In the genomic region with DNA sequence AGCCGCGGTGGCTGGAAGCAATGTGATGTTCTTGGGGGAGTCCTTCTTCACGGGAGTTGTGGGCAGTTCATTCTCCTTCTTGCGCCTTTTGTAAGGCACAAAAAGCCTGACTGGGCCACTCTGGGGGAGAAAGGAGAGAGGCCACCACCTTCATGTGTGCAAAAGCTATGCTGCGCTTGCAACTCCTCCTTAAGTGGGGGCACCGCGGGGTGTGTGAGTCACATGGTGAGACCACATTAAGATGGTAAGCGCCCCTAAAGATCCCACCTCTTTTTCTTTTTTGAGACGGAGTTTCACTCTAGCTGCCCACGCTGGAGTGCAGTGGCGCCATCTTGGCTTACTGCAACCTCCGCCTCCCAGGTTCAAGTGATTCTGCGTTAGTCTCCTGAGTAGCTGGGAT, we compare ENCODE assay signal across 1 cellular context.
TF ChIP-seq lines count a peak whose summit lies in the region.

No MANE protein-coding gene starts in this region.

TF ChIP-seq in GM12891, 5 proteins besides CTCF, POLR2A, EP300 and RAD21:
- TF ChIP-seq POLR2AphosphoS5 (IDR thresholded peaks at IDR 0.05; ENCODE audit: low read depth, low read length) (no peak), POU2F2 (IDR thresholded peaks at IDR 0.05; ENCODE audit: low read depth, low read length) (no peak), TAF1 (IDR thresholded peaks at IDR 0.05; ENCODE audit: low read depth, low read length) (no peak), SPI1 (IDR thresholded peaks at IDR 0.05; ENCODE audit: low read depth, low read length) (no peak), PAX5 (IDR thresholded peaks at IDR 0.05; ENCODE audit: insufficient read depth, low read length, severe bottlenecking) (no peak)
